Comparison of ENCODE assay signal across 8 cellular contexts in genomic region chr7:100694196-100694745, GRCh38. TPM values are rescaled to one million over a fixed set of nuclear protein-coding genes. Genes with fewer than 3 reads are reported as not detected.
DNase-seq lines count a peak whose midpoint lies in the region; ATAC-seq, FAIRE-seq and TF ChIP-seq lines count a peak whose summit lies in the region.

TSS of gene GIGYF1 (minus strand) at chr7:100694250. CDS start at chr7:100688238, 6,012 bp downstream.

- ATAC-seq in GM18907 (IDR thresholded peaks at IDR 0.05; ENCODE audit: unreplicated experiment) (peak; percentile 39), foreskin keratinocyte (peak; percentile 57), thoracic aorta (ENCODE audit: insufficient number of reproducible peaks, low FRiP score, low read depth) (peak; percentile 61)

- H3K9me3 ChIP-seq in thoracic aorta = no peaks in the 10 kb centered on the region

- H3K4me3 ChIP-seq in AG04449 (ENCODE audit: low read depth, low read length) (peak within 1 kb of the TSS; percentile 74), thoracic aorta (peak within 1 kb of the TSS; percentile 96)

- peak within 1 kb of the TSS; percentile 95 for H3K4me3 Mint-ChIP-seq in neural crest cell

- no peaks in the 10 kb centered on the region for H3K9me3 Mint-ChIP-seq in neural crest cell

- DNase-seq in AG04449 (ENCODE audit: low read depth, low spot score) = no peak
- peak; percentile 60 for DNase-seq in HTR-8/SVneo (ENCODE audit: insufficient read length, low spot score)
- DNase-seq in activated naive CD4-positive, alpha-beta T cell (lab: John Stamatoyannopoulos, UW) = peak in 3 of 4 experiments; percentile 39 to 68 (median 43)
- DNase-seq in foreskin keratinocyte = no peak
- peak; percentile 58 for DNase-seq in neural crest cell (ENCODE audit: low read depth, low spot score)
- no peak for DNase-seq in thoracic aorta (ENCODE audit: low spot score)

- H3K36me3 Mint-ChIP-seq in neural crest cell (ENCODE audit: low read depth) = no peaks in the 10 kb centered on the region

- H3K4me1 Mint-ChIP-seq in neural crest cell = peaks cover 18% of the 10 kb centered on the region

- no peaks in the 10 kb centered on the region for H3K36me3 ChIP-seq in thoracic aorta

- H3K27me3 Mint-ChIP-seq in neural crest cell (ENCODE audit: low read depth) = peaks cover 37% of the 10 kb centered on the region

- H3K27ac ChIP-seq in foreskin keratinocyte (peak within 1 kb of the TSS; percentile 62), thoracic aorta (peak within 1 kb of the TSS; percentile 56 to 61)

- H3K4me1 ChIP-seq in foreskin keratinocyte (peaks cover 12% of the 10 kb centered on the region), thoracic aorta (ENCODE audit: control insufficient read depth in 1 of 2, low read depth in 2 of 2) (peaks cover 27 to 48% of the 10 kb centered on the region in 2 donors)

- TF ChIP-seq POLR2A in Raji (IDR thresholded peaks at IDR 0.05; ENCODE audit: insufficient read depth, low read depth, low read length) = 0 out of 2 replicates have a peak, but pooled peaks have one; percentile 47

- peak within 1 kb of the TSS; percentile 93 for H3K27ac Mint-ChIP-seq in neural crest cell (ENCODE audit: unreplicated experiment)

- H3K27me3 ChIP-seq in foreskin keratinocyte = no peaks in the 10 kb centered on the region
- H3K27me3 ChIP-seq in thoracic aorta (replicated peaks; ENCODE audit: insufficient read depth) = no peaks in the 10 kb centered on the region

- no peak for FAIRE-seq in HTR-8/SVneo (lab: Jason Lieb, UNC)

- CTCF ChIA-PET in AG04449 (lab: Yijun Ruan, JAX) = interaction anchor here (4.4 to 8.2 kb wide), 3 partner anchors 8 to 158 kb away, joined by 30 to 180 read pairs (median 119); partner anchors contain the start of genes POP7 and SLC12A9

- POLR2A ChIA-PET in AG04449 (lab: Yijun Ruan, JAX) = interaction anchor here (0.6 to 4.1 kb wide), 2 partner anchors 11 to 109 kb away, joined by 3 to 17 read pairs; partner anchors contain the start of gene POP7

- TF ChIP-seq CTCF in AG04449 (IDR thresholded peaks at IDR 0.05; ENCODE audit: insufficient read depth, low read length, missing control alignments) (no peak), foreskin keratinocyte (conservative IDR thresholded peaks at IDR 0.05) (no peak), neural crest cell (conservative IDR thresholded peaks at IDR 0.05) (no peak), thoracic aorta (IDR thresholded peaks at IDR 0.05) (no peak)

RNA-seq across cellular contexts. Expression of gene GIGYF1, which starts in this region (rescaled TPM):
- total RNA-seq in foreskin keratinocyte (15.6 and 16.0 TPM in 2 replicates), neural crest cell (71.8 and 82.9 TPM in 2 replicates), thoracic aorta (10 to 100 TPM; 35.7 to 40.7 TPM)
- 6.9 and 7.3 TPM in 2 replicates for polyA plus RNA-seq in foreskin keratinocyte

Comparison
In these comparisons a context has a peak if more than half of its experiments do, and no peak if none do; other contexts are left out.
1. DNase-seq: peak in HTR-8/SVneo (single experiment), activated naive CD4-positive, alpha-beta T cell (3 of 4) and neural crest cell (single experiment); none in AG04449 (single experiment), foreskin keratinocyte (0 of 2) and thoracic aorta (single experiment).
2. Peak in every context shown above with its lines, with median percentiles within 50 percentile points of each other: ATAC-seq.